1 cellular context compared by ENCODE assay signal in genomic region chr11:65454696-65455456, GRCh38.
TF ChIP-seq lines count a peak whose summit lies in the region.

No MANE protein-coding gene starts in this region.

TF ChIP-seq in GM12878, 131 proteins besides CTCF, POLR2A, EP300 and RAD21 (continued from another document):
- TF ChIP-seq NKRF (conservative IDR thresholded peaks at IDR 0.05) (no peak), NR2F1 (conservative IDR thresholded peaks at IDR 0.05) (0 out of 2 replicates have a peak, but pooled peaks have one; percentile 12), RELA (IDR thresholded peaks at IDR 0.05; ENCODE audit: borderline replicate concordance, partially characterized antibody) (no peak), RB1 (IDR thresholded peaks at IDR 0.05; ENCODE audit: borderline replicate concordance) (no peak), E4F1 (IDR thresholded peaks at IDR 0.05; ENCODE audit: borderline replicate concordance, partially characterized antibody) (no peak), MYB (IDR thresholded peaks at IDR 0.05; ENCODE audit: borderline replicate concordance, low read depth, low read length) (no peak), FOXK2 (IDR thresholded peaks at IDR 0.05) (no peak)
